13 cellular contexts compared by ENCODE assay signal in genomic region chr2:19540739-19541503, GRCh38.
A peak's percentile ranks its signal among the peaks of the same experiment; 100 is the strongest.
DNase-seq lines count a peak whose midpoint lies in the region; ATAC-seq, FAIRE-seq and TF ChIP-seq lines count a peak whose summit lies in the region.
"Had no signal": no experiment of that assay in that cellular context is flagged by ENCODE, and none has a peak within 500 bp of the region (broad histone marks: within the 10 kb centered on the region; RNA-seq: fewer than 3 reads in every experiment).

No MANE protein-coding gene starts in this region.

- H3K27ac ChIP-seq in A549, result peak overlapping the region; percentile 82 to 88

- DNase-seq in A549 (ENCODE audit: low read depth in 1 of 2, low spot score in 1 of 2) (peak; percentile 34 to 79), HS-27A (ENCODE audit: low read depth) (peak; percentile 77), amniotic stem cell (lab: John Stamatoyannopoulos, UW) (peak; percentile 60), iris pigment epithelial cell (ENCODE audit: low read depth) (peak; percentile 93), DMS114 treated with DMSO at 0.1 percent for 48 hours (lab: John Stamatoyannopoulos, UW; ENCODE audit: unreplicated experiment) (no peak)
- no peak for DNase-seq in activated T-cell treated with anti-CD3 and anti-CD28 coated beads, Interleukin-2, amount 50 U/mL, for 4 hours
- no peak for DNase-seq in stimulated activated naive CD4-positive, alpha-beta T cell treated with Interleukin-2 at 50 U/mL for 16 hours (lab: John Stamatoyannopoulos, UW)
- no peak for DNase-seq in activated naive CD4-positive, alpha-beta T cell treated with anti-CD3 and anti-CD28 coated beads, Interleukin-2, amount 50 U/mL, for 72 hours (ENCODE audit: low spot score in 2 of 2)
- DNase-seq: NCI-H1694; stimulated activated CD8-positive, alpha-beta memory T cell treated with anti-CD3 and anti-CD28 coated beads, Interleukin-4, amount 100 ng/mL, for 48 hours had no signal

- TF ChIP-seq POLR2A in A549 (IDR thresholded peaks at IDR 0.05; ENCODE audit: low read length), result no peak

- ATAC-seq in A549, result peak; percentile 30 to 66
- ATAC-seq in activated T-cell treated with anti-CD3 and anti-CD28 coated beads, Interleukin-2, amount 50 U/mL, for 4 hours, result no peak
- ATAC-seq in activated naive CD4-positive, alpha-beta T cell treated with anti-CD3 and anti-CD28 coated beads, Interleukin-2, amount 50 U/mL, for 72 hours, result no peak

- no peak overlapping the region for H3K4me3 ChIP-seq in A549

- no peaks in the 10 kb centered on the region for H3K4me1 Mint-ChIP-seq in activated T-cell treated with anti-CD3 and anti-CD28 coated beads, Interleukin-2, amount 50 U/mL, for 4 hours (ENCODE audit: low read depth)
- H3K4me1 Mint-ChIP-seq: B cell; central memory CD8-positive, alpha-beta T cell had no signal

- H3K4me3 Mint-ChIP-seq in activated T-cell treated with anti-CD3 and anti-CD28 coated beads, Interleukin-2, amount 50 U/mL, for 4 hours, result no peak overlapping the region
- H3K4me3 Mint-ChIP-seq: B cell; central memory CD8-positive, alpha-beta T cell had no signal

- H3K9me3 Mint-ChIP-seq in activated T-cell treated with anti-CD3 and anti-CD28 coated beads, Interleukin-2, amount 50 U/mL, for 4 hours, result no peaks in the 10 kb centered on the region
- no peaks in the 10 kb centered on the region for H3K9me3 Mint-ChIP-seq in activated naive CD4-positive, alpha-beta T cell treated with anti-CD3 and anti-CD28 coated beads, Interleukin-2, amount 50 U/mL, for 72 hours
- H3K9me3 Mint-ChIP-seq: central memory CD8-positive, alpha-beta T cell had no signal

- TF ChIP-seq CTCF in A549 (IDR thresholded peaks at IDR 0.05), result no peak

- 16% methylated on average over 7 of the region's 7 CpGs for WGBS in A549 (ENCODE audit: missing lambda C conversion rate)

- peak overlapping the region; percentile 81 for H3K4me2 ChIP-seq in A549

- peak; percentile 40 to 68 for TF ChIP-seq RAD21 in A549 (conservative IDR thresholded peaks at IDR 0.05 in 1 of 2, IDR thresholded peaks at IDR 0.05 in 1 of 2)

- FAIRE-seq in A549 (lab: Jason Lieb, UNC), result peak; percentile 94
- FAIRE-seq: GM12891 had no signal

- TF ChIP-seq EP300 in A549 (IDR thresholded peaks at IDR 0.05), result peak; percentile 91 to 92; a peak in 3 of 5 replicates

- no peaks in the 10 kb centered on the region; the same call in 2 of the 3 replicates for H3K9me3 ChIP-seq in A549

- no peak overlapping the region for H3K27ac Mint-ChIP-seq in activated naive CD4-positive, alpha-beta T cell treated with anti-CD3 and anti-CD28 coated beads, Interleukin-2, amount 50 U/mL, for 72 hours
- H3K27ac Mint-ChIP-seq: B cell had no signal

- POLR2A ChIA-PET in A549 (lab: Yijun Ruan, JAX), result interaction anchor here (1.2 to 1.4 kb wide), 2 partner anchors 11 to 194 kb away, joined by 3 read pairs; no protein-coding TSS in a partner anchor

- peaks cover 2% of the 10 kb centered on the region for H3K27me3 Mint-ChIP-seq in activated T-cell treated with anti-CD3 and anti-CD28 coated beads, Interleukin-2, amount 50 U/mL, for 4 hours (ENCODE audit: low read depth)
- H3K27me3 Mint-ChIP-seq: B cell had no signal

- no peaks in the 10 kb centered on the region for H3K36me3 Mint-ChIP-seq in activated T-cell treated with anti-CD3 and anti-CD28 coated beads, Interleukin-2, amount 50 U/mL, for 4 hours (ENCODE audit: insufficient read depth)
- H3K36me3 Mint-ChIP-seq in activated naive CD4-positive, alpha-beta T cell treated with anti-CD3 and anti-CD28 coated beads, Interleukin-2, amount 50 U/mL, for 72 hours, result peaks cover 0 to 6% of the 10 kb centered on the region in 2 donors

- H3K4me1 ChIP-seq in A549, result peaks cover 66% of the 10 kb centered on the region

- CTCF ChIA-PET in A549 (lab: Yijun Ruan, JAX), result interaction anchor here (0.7 to 1.8 kb wide), 3 partner anchors 8 to 183 kb away, joined by 3 to 4 read pairs (median 3); no protein-coding TSS in a partner anchor

TF ChIP-seq in A549, 52 proteins besides CTCF, POLR2A, EP300 and RAD21 (continues in another document):
- no peak for TF ChIP-seq CBX8 (IDR thresholded peaks at IDR 0.05)
- TF ChIP-seq MAFK (IDR thresholded peaks at IDR 0.05; ENCODE audit: partially characterized antibody), result peak; percentile 1
- no peak for TF ChIP-seq KDM1A (IDR thresholded peaks at IDR 0.05; ENCODE audit: low read depth)
- TF ChIP-seq NR3C1 (IDR thresholded peaks at IDR 0.05), result no peak
- TF ChIP-seq RFX5 (IDR thresholded peaks at IDR 0.05), result no peak
- TF ChIP-seq MAX (IDR thresholded peaks at IDR 0.05), result peak; percentile 87
- TF ChIP-seq BHLHE40 (IDR thresholded peaks at IDR 0.05; ENCODE audit: low read depth, low read length), result no peak
- TF ChIP-seq NPAS2 (CRISPR knock-in tag; IDR thresholded peaks at IDR 0.05; ENCODE audit: borderline replicate concordance), result no peak
- peak; percentile 32; the same call in 1 of the 2 replicates for TF ChIP-seq HOXB13 (CRISPR knock-in tag; IDR thresholded peaks at IDR 0.05; ENCODE audit: low read depth)
- TF ChIP-seq HDAC2 (IDR thresholded peaks at IDR 0.05), result no peak
- peak; percentile 92 to 94; a peak in 4 of 5 replicates for TF ChIP-seq JUN (IDR thresholded peaks at IDR 0.05)
- TF ChIP-seq HES2 (IDR thresholded peaks at IDR 0.05), result peak; percentile 94
- TF ChIP-seq NFE2L2 (conservative IDR thresholded peaks at IDR 0.05; ENCODE audit: low read length), result no peak
- TF ChIP-seq CEBPB (IDR thresholded peaks at IDR 0.05), result peak; percentile 100
- TF ChIP-seq GATA3 (IDR thresholded peaks at IDR 0.05; ENCODE audit: borderline replicate concordance), result peak; percentile 92
- no peak for TF ChIP-seq HMGXB4 (CRISPR knock-in tag; IDR thresholded peaks at IDR 0.05; ENCODE audit: borderline replicate concordance)
- no peak for TF ChIP-seq TFCP2L1 (CRISPR knock-in tag; IDR thresholded peaks at IDR 0.05)
- TF ChIP-seq FOSB (CRISPR knock-in tag; IDR thresholded peaks at IDR 0.05), result no peak
- TF ChIP-seq HEYL (CRISPR knock-in tag; IDR thresholded peaks at IDR 0.05), result no peak
- TF ChIP-seq SMC3 (IDR thresholded peaks at IDR 0.05), result peak; percentile 63
- no peak for TF ChIP-seq E2F6 (IDR thresholded peaks at IDR 0.05; ENCODE audit: borderline replicate concordance, low read depth)
- TF ChIP-seq MAZ (IDR thresholded peaks at IDR 0.05; ENCODE audit: borderline replicate concordance, low read depth, low read length), result no peak
- TF ChIP-seq RCOR1 (IDR thresholded peaks at IDR 0.05; ENCODE audit: low read depth, low read length), result no peak
- TF ChIP-seq FOXS1 (CRISPR knock-in tag; IDR thresholded peaks at IDR 0.05), result no peak
- no peak for TF ChIP-seq ESRRA (IDR thresholded peaks at IDR 0.05; ENCODE audit: borderline replicate concordance, low read length)
- TF ChIP-seq JUNB (IDR thresholded peaks at IDR 0.05), result peak; percentile 99
- no peak for TF ChIP-seq ATOH8 (CRISPR knock-in tag; IDR thresholded peaks at IDR 0.05; ENCODE audit: low read depth)
- no peak for TF ChIP-seq EHMT2 (IDR thresholded peaks at IDR 0.05; ENCODE audit: low read depth)
- TF ChIP-seq USF2 (IDR thresholded peaks at IDR 0.05), result no peak
- no peak for TF ChIP-seq MYC (IDR thresholded peaks at IDR 0.05; ENCODE audit: borderline replicate concordance, low read length)
- TF ChIP-seq ZFP36 (IDR thresholded peaks at IDR 0.05; ENCODE audit: borderline replicate concordance, partially characterized antibody), result no peak
- no peak for TF ChIP-seq PHF8 (IDR thresholded peaks at IDR 0.05; ENCODE audit: borderline replicate concordance, low read depth)
- no peak for TF ChIP-seq RNF2 (IDR thresholded peaks at IDR 0.05; ENCODE audit: borderline replicate concordance, low read depth)

Comparison
In these comparisons a context has a peak if more than half of its experiments do, and no peak if none do; other contexts are left out.
1. ATAC-seq: peak in A549 (2 of 2); none in activated T-cell treated with anti-CD3 and anti-CD28 coated beads, Interleukin-2, amount 50 U/mL, for 4 hours (0 of 2) and activated naive CD4-positive, alpha-beta T cell treated with anti-CD3 and anti-CD28 coated beads, Interleukin-2, amount 50 U/mL, for 72 hours (0 of 2).
2. DNase-seq: peak in A549 (2 of 2), HS-27A (single experiment), amniotic stem cell (single experiment) and iris pigment epithelial cell (single experiment); none in activated T-cell treated with anti-CD3 and anti-CD28 coated beads, Interleukin-2, amount 50 U/mL, for 4 hours (single experiment), DMS114 treated with DMSO at 0.1 percent for 48 hours (single experiment), stimulated activated naive CD4-positive, alpha-beta T cell treated with Interleukin-2 at 50 U/mL for 16 hours (single experiment) and activated naive CD4-positive, alpha-beta T cell treated with anti-CD3 and anti-CD28 coated beads, Interleukin-2, amount 50 U/mL, for 72 hours (0 of 2).